In the genomic region with DNA sequence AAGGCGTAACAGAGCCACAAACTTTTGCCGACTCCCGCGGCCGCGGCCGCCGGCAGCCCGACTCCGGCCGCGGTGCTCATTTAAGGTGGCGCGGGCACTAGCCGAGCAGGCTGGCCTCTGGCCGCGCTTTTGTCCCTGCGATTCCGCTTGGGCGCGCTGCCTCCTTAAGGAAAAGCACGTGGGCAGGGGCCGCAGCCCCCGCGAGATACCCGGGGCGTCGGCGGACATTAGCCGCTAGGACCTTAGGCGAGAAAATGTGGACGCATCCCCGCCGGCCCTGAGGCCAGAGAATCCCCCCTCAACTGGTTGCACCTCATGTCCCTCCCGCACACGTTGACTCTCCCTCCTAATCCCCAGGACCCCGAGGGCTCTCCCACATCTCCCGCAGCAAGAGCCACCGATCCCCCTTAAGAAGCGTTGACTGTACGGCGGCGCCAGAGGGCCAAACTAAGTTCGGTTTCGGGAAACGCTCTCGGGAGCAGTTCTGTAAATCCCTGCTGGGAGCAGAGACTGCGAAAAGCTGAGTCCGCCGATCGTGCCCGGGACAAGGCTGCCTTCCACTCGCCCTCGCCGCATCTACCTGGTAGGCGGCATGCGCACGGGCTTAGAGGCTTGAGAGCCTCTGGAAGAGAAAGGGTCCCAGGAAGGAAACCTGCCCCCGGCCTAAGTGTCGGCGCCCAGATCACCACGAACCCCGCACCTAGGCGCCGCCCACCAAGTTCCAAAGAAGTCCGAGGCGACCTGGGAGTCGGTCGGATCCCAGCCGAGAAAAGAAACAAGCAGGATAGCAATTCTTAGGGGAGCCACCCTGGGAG, we compare ENCODE assay signal across 1 cellular context.
A peak's percentile ranks its signal among the peaks of the same experiment; 100 is the strongest.
TF ChIP-seq lines count a peak whose summit lies in the region.

No MANE protein-coding gene starts in this region.

TF ChIP-seq in K562, 482 proteins besides CTCF, POLR2A, EP300 and RAD21 (continued from another document and continues in another):
- no peak for TF ChIP-seq ZBTB40 (IDR thresholded peaks at IDR 0.05)
- no peak for TF ChIP-seq ZBTB40 (CRISPR knock-in tag; IDR thresholded peaks at IDR 0.05)
- TF ChIP-seq, protein P1, sequence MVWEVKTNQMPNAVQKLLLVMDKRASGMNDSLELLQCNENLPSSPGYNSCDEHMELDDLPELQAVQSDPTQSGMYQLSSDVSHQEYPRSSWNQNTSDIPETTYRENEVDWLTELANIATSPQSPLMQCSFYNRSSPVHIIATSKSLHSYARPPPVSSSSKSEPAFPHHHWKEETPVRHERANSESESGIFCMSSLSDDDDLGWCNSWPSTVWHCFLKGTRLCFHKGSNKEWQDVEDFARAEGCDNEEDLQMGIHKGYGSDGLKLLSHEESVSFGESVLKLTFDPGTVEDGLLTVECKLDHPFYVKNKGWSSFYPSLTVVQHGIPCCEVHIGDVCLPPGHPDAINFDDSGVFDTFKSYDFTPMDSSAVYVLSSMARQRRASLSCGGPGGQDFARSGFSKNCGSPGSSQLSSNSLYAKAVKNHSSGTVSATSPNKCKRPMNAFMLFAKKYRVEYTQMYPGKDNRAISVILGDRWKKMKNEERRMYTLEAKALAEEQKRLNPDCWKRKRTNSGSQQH (CRISPR knock-in tag; IDR thresholded peaks at IDR 0.05) = no peak
- peak; percentile 93 for TF ChIP-seq L3MBTL2 (IDR thresholded peaks at IDR 0.05)
- no peak for TF ChIP-seq CHD1 (IDR thresholded peaks at IDR 0.05; ENCODE audit: low read length)
- TF ChIP-seq TEAD4 (IDR thresholded peaks at IDR 0.05; ENCODE audit: low read length) = peak; percentile 30; the same call in 1 of the 2 replicates
- TF ChIP-seq TEAD4 (CRISPR knock-in tag; IDR thresholded peaks at IDR 0.05; ENCODE audit: borderline replicate concordance) = no peak
- TF ChIP-seq SIX5 (IDR thresholded peaks at IDR 0.05; ENCODE audit: borderline replicate concordance in 1 of 2, insufficient read depth in 1 of 2, low read depth in 1 of 2, low read length in 2 of 2) = no peak
- no peak for TF ChIP-seq POU5F1 (IDR thresholded peaks at IDR 0.05; ENCODE audit: borderline replicate concordance, low read depth, low read length, partially characterized antibody)
- TF ChIP-seq ZNF639 (CRISPR knock-in tag; conservative IDR thresholded peaks at IDR 0.05 in 1 of 2, IDR thresholded peaks at IDR 0.05 in 1 of 2) = no peak
- no peak for TF ChIP-seq CHCHD3 (CRISPR knock-in tag; IDR thresholded peaks at IDR 0.05)
- TF ChIP-seq, protein P2, sequence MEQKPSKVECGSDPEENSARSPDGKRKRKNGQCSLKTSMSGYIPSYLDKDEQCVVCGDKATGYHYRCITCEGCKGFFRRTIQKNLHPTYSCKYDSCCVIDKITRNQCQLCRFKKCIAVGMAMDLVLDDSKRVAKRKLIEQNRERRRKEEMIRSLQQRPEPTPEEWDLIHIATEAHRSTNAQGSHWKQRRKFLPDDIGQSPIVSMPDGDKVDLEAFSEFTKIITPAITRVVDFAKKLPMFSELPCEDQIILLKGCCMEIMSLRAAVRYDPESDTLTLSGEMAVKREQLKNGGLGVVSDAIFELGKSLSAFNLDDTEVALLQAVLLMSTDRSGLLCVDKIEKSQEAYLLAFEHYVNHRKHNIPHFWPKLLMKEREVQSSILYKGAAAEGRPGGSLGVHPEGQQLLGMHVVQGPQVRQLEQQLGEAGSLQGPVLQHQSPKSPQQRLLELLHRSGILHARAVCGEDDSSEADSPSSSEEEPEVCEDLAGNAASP (IDR thresholded peaks at IDR 0.05) = no peak
- TF ChIP-seq ZNF707 (CRISPR knock-in tag; conservative IDR thresholded peaks at IDR 0.05) = no peak
- TF ChIP-seq ZBTB7A (IDR thresholded peaks at IDR 0.05; ENCODE audit: borderline replicate concordance, control insufficient read depth, low read depth, low read length) = 0 out of 2 replicates have a peak, but pooled peaks have one; percentile 25
- no peak for TF ChIP-seq HMG20B (CRISPR knock-in tag; IDR thresholded peaks at IDR 0.05)
- no peak for TF ChIP-seq CREB3L1 (IDR thresholded peaks at IDR 0.05; ENCODE audit: borderline replicate concordance, low read depth)
- peak; percentile 15; the same call in 1 of the 2 replicates for TF ChIP-seq ZNF75A (CRISPR knock-in tag; IDR thresholded peaks at IDR 0.05)
- no peak for TF ChIP-seq EHMT2 (IDR thresholded peaks at IDR 0.05)
- no peak for TF ChIP-seq RBM39 (optimal IDR thresholded peaks at IDR 0.05; ENCODE audit: low read depth, low read length)
- TF ChIP-seq ZNF133 (CRISPR knock-in tag; IDR thresholded peaks at IDR 0.05) = no peak
- TF ChIP-seq, protein P3, sequence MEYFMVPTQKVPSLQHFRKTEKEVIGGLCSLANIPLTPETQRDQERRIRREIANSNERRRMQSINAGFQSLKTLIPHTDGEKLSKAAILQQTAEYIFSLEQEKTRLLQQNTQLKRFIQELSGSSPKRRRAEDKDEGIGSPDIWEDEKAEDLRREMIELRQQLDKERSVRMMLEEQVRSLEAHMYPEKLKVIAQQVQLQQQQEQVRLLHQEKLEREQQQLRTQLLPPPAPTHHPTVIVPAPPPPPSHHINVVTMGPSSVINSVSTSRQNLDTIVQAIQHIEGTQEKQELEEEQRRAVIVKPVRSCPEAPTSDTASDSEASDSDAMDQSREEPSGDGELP (CRISPR knock-in tag; IDR thresholded peaks at IDR 0.05; ENCODE audit: borderline replicate concordance) = no peak
- no peak for TF ChIP-seq LEF1 (IDR thresholded peaks at IDR 0.05)
- peak; percentile 25; the same call in 1 of the 2 replicates for TF ChIP-seq SOX6 (IDR thresholded peaks at IDR 0.05)
- no peak for TF ChIP-seq PYGO2 (tag; IDR thresholded peaks at IDR 0.05)
- TF ChIP-seq, protein P4, sequence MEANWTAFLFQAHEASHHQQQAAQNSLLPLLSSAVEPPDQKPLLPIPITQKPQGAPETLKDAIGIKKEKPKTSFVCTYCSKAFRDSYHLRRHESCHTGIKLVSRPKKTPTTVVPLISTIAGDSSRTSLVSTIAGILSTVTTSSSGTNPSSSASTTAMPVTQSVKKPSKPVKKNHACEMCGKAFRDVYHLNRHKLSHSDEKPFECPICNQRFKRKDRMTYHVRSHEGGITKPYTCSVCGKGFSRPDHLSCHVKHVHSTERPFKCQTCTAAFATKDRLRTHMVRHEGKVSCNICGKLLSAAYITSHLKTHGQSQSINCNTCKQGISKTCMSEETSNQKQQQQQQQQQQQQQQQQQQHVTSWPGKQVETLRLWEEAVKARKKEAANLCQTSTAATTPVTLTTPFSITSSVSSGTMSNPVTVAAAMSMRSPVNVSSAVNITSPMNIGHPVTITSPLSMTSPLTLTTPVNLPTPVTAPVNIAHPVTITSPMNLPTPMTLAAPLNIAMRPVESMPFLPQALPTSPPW (CRISPR knock-in tag; IDR thresholded peaks at IDR 0.05) = peak; percentile 60
- TF ChIP-seq ZBTB34 (CRISPR knock-in tag; IDR thresholded peaks at IDR 0.05) = no peak
- TF ChIP-seq ZNF140 (CRISPR knock-in tag; IDR thresholded peaks at IDR 0.05) = no peak
- TF ChIP-seq ZNF398 (CRISPR knock-in tag; IDR thresholded peaks at IDR 0.05) = no peak
- TF ChIP-seq FOXK2 (conservative IDR thresholded peaks at IDR 0.05 in 1 of 2, IDR thresholded peaks at IDR 0.05 in 1 of 2; ENCODE audit: low read depth in 2 of 2) = no peak
